Comparison of ENCODE assay signal across 1 cellular context in the genomic region with DNA sequence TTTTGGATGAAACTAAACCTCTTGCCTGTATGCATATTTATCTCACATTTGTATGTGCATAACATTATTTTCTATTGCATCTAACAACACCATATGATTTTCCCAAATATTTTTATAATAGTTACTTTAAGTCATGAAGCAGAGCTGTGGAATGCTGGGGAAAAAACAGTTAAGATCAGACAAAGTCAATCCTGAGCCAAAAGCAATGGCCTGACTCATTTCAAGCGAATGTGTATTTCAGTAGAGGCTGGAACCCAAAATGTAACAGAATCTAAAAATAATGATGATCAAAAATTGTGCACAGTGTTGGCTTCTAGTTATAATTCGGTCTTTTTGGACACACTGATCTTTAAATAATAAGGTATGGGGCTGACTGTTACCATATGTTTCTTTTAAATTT.
A peak's percentile ranks its signal among the peaks of the same experiment; 100 is the strongest.
TF ChIP-seq lines count a peak whose summit lies in the region.

No MANE protein-coding gene starts in this region.

TF ChIP-seq in IMR-90, 13 proteins besides CTCF, POLR2A, EP300 and RAD21:
- no peak for TF ChIP-seq MXI1 (IDR thresholded peaks at IDR 0.05; ENCODE audit: borderline replicate concordance, low read depth, low read length)
- no peak for TF ChIP-seq SMC3 (IDR thresholded peaks at IDR 0.05; ENCODE audit: low read depth, low read length)
- 0 out of 2 replicates have a peak, but pooled peaks have one; percentile 8 for TF ChIP-seq CEBPB (IDR thresholded peaks at IDR 0.05; ENCODE audit: low read depth, low read length)
- peak; percentile 56; the same call in 1 of the 2 replicates for TF ChIP-seq FOS (IDR thresholded peaks at IDR 0.05; ENCODE audit: low read depth, low read length)
